In genomic region chr5:168941901-168942300, GRCh38 we compare ENCODE assay signal across 26 cellular contexts.
DNase-seq lines count a peak whose midpoint lies in the region; ATAC-seq, FAIRE-seq and TF ChIP-seq lines count a peak whose summit lies in the region.
"Had no signal": no experiment of that assay in that cellular context is flagged by ENCODE, and none has a peak within 500 bp of the region (broad histone marks: within the 10 kb centered on the region; RNA-seq: fewer than 3 reads in every experiment).

No MANE protein-coding gene starts in this region.

- H3K27ac ChIP-seq in A549 (no peak overlapping the region), H1 (ENCODE audit: low read depth, low read length) (no peak overlapping the region), upper lobe of right lung (no peak overlapping the region)
- H3K27ac ChIP-seq: GM23248, tibial nerve had no signal

- no peak overlapping the region for H2BK120ac ChIP-seq in H1 (replicated peaks; ENCODE audit: low read depth, low read length)

- 79% methylated on average over 2 of the region's 2 CpGs for WGBS in A549 (ENCODE audit: missing lambda C conversion rate)
- 94% methylated on average over 2 of the region's 2 CpGs; no CpG with 5 or more reads in 1 of the 2 experiments for WGBS in H1 (ENCODE audit: extremely low coverage in 1 of 2, insufficient coverage in 1 of 2, insufficient read length in 1 of 2, insufficient replicate concordance in 2 of 2, low coverage in 1 of 2, low lambda C conversion rate in 2 of 2, missing lambda C conversion rate in 1 of 2), 2 experiments

- TF ChIP-seq RAD21 in A549 (conservative IDR thresholded peaks at IDR 0.05 in 1 of 2, IDR thresholded peaks at IDR 0.05 in 1 of 2), result no peak
- no peak for TF ChIP-seq RAD21 in H1 (IDR thresholded peaks at IDR 0.05 in 1 of 2, conservative IDR thresholded peaks at IDR 0.05 in 1 of 2; ENCODE audit: low read depth in 2 of 2, low read length in 2 of 2)

- H3K4me3 ChIP-seq in A549 (no peak overlapping the region), HAP-1 (no peak overlapping the region), H1 (ENCODE audit: extremely low read depth in 1 of 4, insufficient read depth in 2 of 4, low read depth in 3 of 4, low read length in 4 of 4) (no peak overlapping the region), upper lobe of right lung (no peak overlapping the region)
- H3K4me3 ChIP-seq: GM23248, tibial nerve had no signal

- H4K20me1 ChIP-seq in H1 (replicated peaks in 1 of 2; ENCODE audit: control insufficient read depth in 1 of 2, insufficient read depth in 2 of 2, low read length in 2 of 2), result no peaks in the 10 kb centered on the region

- no peaks in the 10 kb centered on the region for H3K9me3 ChIP-seq in A549
- no peaks in the 10 kb centered on the region for H3K9me3 ChIP-seq in HAP-1
- no peaks in the 10 kb centered on the region for H3K9me3 ChIP-seq in H1 (ENCODE audit: insufficient read depth in 2 of 2, low read depth in 1 of 2, low read length in 1 of 2)
- no peaks in the 10 kb centered on the region for H3K9me3 ChIP-seq in upper lobe of right lung
- H3K9me3 ChIP-seq: tibial nerve had no signal

- H3K36me3 ChIP-seq in HAP-1 (replicated peaks) (no peaks in the 10 kb centered on the region), H1 (ENCODE audit: control insufficient read depth in 2 of 4, insufficient read depth in 4 of 4, low read length in 3 of 4) (no peaks in the 10 kb centered on the region), upper lobe of right lung (no peaks in the 10 kb centered on the region)
- H3K36me3 ChIP-seq: tibial nerve had no signal

- intact Hi-C loops in activated T-helper 1 cell treated with anti-CD3 and anti-CD28 coated beads, Interleukin-12 subunit alpha, Interleukin-12 subunit beta, Interleukin-2, Interleukin-4 antibody, amounts not matched to agents 30 ng/mL and 10 ng/mL and 1 ng/mL, durations not matched to agents 14 hours and 24 hours and 36 hours (cut with micrococcal nuclease), result loop anchor here (5.0 kb wide), 1 partner anchor 260 kb away; no protein-coding TSS in a partner anchor
- intact Hi-C loops in upper lobe of right lung (cut with DNase I), result no loop called here

- H3K4me2 ChIP-seq in A549 (no peak overlapping the region), H1 (ENCODE audit: insufficient read depth in 1 of 2, low read depth in 2 of 2, low read length in 2 of 2) (no peak overlapping the region)

- peaks cover 2% of the 10 kb centered on the region for H3K27me3 Mint-ChIP-seq in activated T-helper 1 cell treated with anti-CD3 and anti-CD28 coated beads, Interleukin-12 subunit alpha, Interleukin-12 subunit beta, Interleukin-2, Interleukin-4 antibody, amounts not matched to agents 30 ng/mL and 10 ng/mL and 1 ng/mL, durations not matched to agents 14 hours and 24 hours and 36 hours (ENCODE audit: insufficient read depth)
- H3K27me3 Mint-ChIP-seq: activated CD4-positive, alpha-beta T cell treated with anti-CD3 and anti-CD28 coated beads for 36 hours; B cell had no signal

- H3K18ac ChIP-seq in H1 (ENCODE audit: extremely low read depth, low read length), result no peak overlapping the region

- H2AFZ ChIP-seq in H1 (ENCODE audit: low read length), result 0 out of 2 replicates have a peak overlapping the region, but pooled peaks have one; percentile 18
- H2AFZ ChIP-seq: GM23248 had no signal

- H3K56ac ChIP-seq in H1 (replicated peaks; ENCODE audit: insufficient read length, low read depth, low read length), result no peak overlapping the region

- no peak overlapping the region for H4K5ac ChIP-seq in H1 (ENCODE audit: insufficient read length, low read depth, low read length)

- H3K4ac ChIP-seq in H1 (replicated peaks; ENCODE audit: insufficient read length, low read depth, low read length), result no peak overlapping the region

- H3K4me3 Mint-ChIP-seq in activated T-helper 1 cell treated with anti-CD3 and anti-CD28 coated beads, Interleukin-12 subunit alpha, Interleukin-12 subunit beta, Interleukin-2, Interleukin-4 antibody, amounts not matched to agents 30 ng/mL and 10 ng/mL and 1 ng/mL, durations not matched to agents 14 hours and 24 hours and 36 hours, result no peak overlapping the region
- H3K4me3 Mint-ChIP-seq: activated CD4-positive, alpha-beta T cell treated with anti-CD3 and anti-CD28 coated beads for 36 hours; activated naive CD4-positive, alpha-beta T cell treated with anti-CD3 and anti-CD28 coated beads, Interleukin-2, amount 50 U/mL, for 24 hours; activated T-cell treated with anti-CD3 and anti-CD28 coated beads, Interleukin-2, amount 50 U/mL, for 72 hours; B cell; dendritic cell treated with granulocyte-macrophage colony-stimulating factor and Interleukin-4, amounts not matched to agents 40 ng/mL and 50 ng/mL, for 4 days; naive thymus-derived CD4-positive, alpha-beta T cell; stimulated activated naive CD8-positive, alpha-beta T cell treated with anti-CD3 and anti-CD28 coated beads, Interleukin-15, Interleukin-2, amounts not matched to agents 100 ng/mL and 50 ng/mL, for 24 hours; T-cell had no signal

- no peak overlapping the region for H3K9ac ChIP-seq in H1 (replicated peaks in 1 of 4; ENCODE audit: extremely low read depth in 1 of 4, low read depth in 3 of 4, low read length in 3 of 4)
- H3K9ac ChIP-seq: GM23248 had no signal

- H3K27me3 ChIP-seq in HAP-1 (ENCODE audit: low read depth) (no peaks in the 10 kb centered on the region), H1 (replicated peaks in 1 of 4; ENCODE audit: control insufficient read depth in 3 of 4, extremely low read depth in 1 of 4, insufficient read depth in 3 of 4, low read length in 3 of 4) (no peaks in the 10 kb centered on the region), upper lobe of right lung (no peaks in the 10 kb centered on the region)
- H3K27me3 ChIP-seq: tibial nerve had no signal

- ATAC-seq in A549, result peak in 1 of 2 experiments; percentile 77; a peak in 3 of 6 replicates
- no peak for ATAC-seq in HG03432 (IDR thresholded peaks at IDR 0.05; ENCODE audit: unreplicated experiment)
- ATAC-seq in upper lobe of right lung, result no peak
- ATAC-seq: activated CD4-positive, alpha-beta T cell treated with anti-CD3 and anti-CD28 coated beads for 36 hours; activated T-cell treated with anti-CD3 and anti-CD28 coated beads, Interleukin-2, amount 50 U/mL, for 72 hours; left lobe of liver; naive thymus-derived CD4-positive, alpha-beta T cell; T-cell had no signal

- no peak overlapping the region for H3K14ac ChIP-seq in H1 (ENCODE audit: insufficient read length)

- peak in 1 of 2 experiments; percentile 22 for DNase-seq in A549 (ENCODE audit: low read depth in 1 of 2, low spot score in 1 of 2)
- DNase-seq in HAP-1 (ENCODE audit: low spot score in 2 of 2), result peak; percentile 24 to 75
- DNase-seq in NCI-H82 (lab: John Stamatoyannopoulos, UW), result peak; percentile 60
- no peak for DNase-seq in H1 (ENCODE audit: low read depth in 1 of 2, low spot score in 2 of 2)
- DNase-seq in NCI-H2227 (lab: John Stamatoyannopoulos, UW; ENCODE audit: unreplicated experiment), result no peak
- DNase-seq in activated T-helper 1 cell treated with anti-CD3 and anti-CD28 coated beads, Interleukin-12 subunit alpha, Interleukin-12 subunit beta, Interleukin-2, Interleukin-4 antibody, amounts not matched to agents 30 ng/mL and 10 ng/mL and 1 ng/mL, durations not matched to agents 14 hours and 24 hours and 36 hours (ENCODE audit: low spot score), result no peak
- DNase-seq in upper lobe of right lung, result no peak
- DNase-seq: activated CD4-positive, alpha-beta T cell treated with anti-CD3 and anti-CD28 coated beads for 36 hours; activated T-cell treated with anti-CD3 and anti-CD28 coated beads, Interleukin-2, amount 50 U/mL, for 72 hours; aorta; DMS79; glutamatergic neuron; GM23248; naive thymus-derived CD4-positive, alpha-beta T cell; NCI-H1417 treated with DMSO at 0.1 percent for 48 hours; NCI-H526; T-cell had no signal

- H2BK12ac ChIP-seq in H1 (ENCODE audit: low read depth, low read length), result no peak overlapping the region

- no peak overlapping the region for H2AK5ac ChIP-seq in H1 (ENCODE audit: low read depth, low read length)

- H2BK20ac ChIP-seq in H1 (ENCODE audit: low read length), result no peak overlapping the region

- POLR2A ChIA-PET in A549 (lab: Yijun Ruan, JAX) (no interaction called here), H1 (lab: Charles Lee; ENCODE audit: partially characterized antibody) (no interaction called here)

- in situ Hi-C loops in HAP-1 (cut with MboI; ENCODE audit: low sequenced_read_pairs), result loop anchor here (10.0 kb wide), 1 partner anchor 197 kb away; no protein-coding TSS in a partner anchor

- no peak for TF ChIP-seq CTCF in A549 (IDR thresholded peaks at IDR 0.05)
- no peak for TF ChIP-seq CTCF in H1 (IDR thresholded peaks at IDR 0.05; ENCODE audit: control extremely low read depth in 1 of 3, insufficient read depth in 1 of 3, low read depth in 1 of 3, low read length in 3 of 3)
- TF ChIP-seq CTCF in upper lobe of right lung (IDR thresholded peaks at IDR 0.05), result no peak

- no peaks in the 10 kb centered on the region for H3K36me3 Mint-ChIP-seq in activated T-helper 1 cell treated with anti-CD3 and anti-CD28 coated beads, Interleukin-12 subunit alpha, Interleukin-12 subunit beta, Interleukin-2, Interleukin-4 antibody, amounts not matched to agents 30 ng/mL and 10 ng/mL and 1 ng/mL, durations not matched to agents 14 hours and 24 hours and 36 hours (ENCODE audit: low read depth)
- H3K36me3 Mint-ChIP-seq: activated naive CD4-positive, alpha-beta T cell treated with anti-CD3 and anti-CD28 coated beads, Interleukin-2, amount 50 U/mL, for 24 hours; naive thymus-derived CD4-positive, alpha-beta T cell; T-cell had no signal

- H2BK15ac ChIP-seq in H1 (ENCODE audit: low read length), result no peak overlapping the region

- no peak overlapping the region for H2BK5ac ChIP-seq in H1 (ENCODE audit: low read depth, low read length)

- H3K79me1 ChIP-seq in H1 (ENCODE audit: low read depth, low read length), result no peaks in the 10 kb centered on the region

- CTCF ChIA-PET in A549 (lab: Yijun Ruan, JAX), result interaction anchor here (0.9 to 1.9 kb wide), 5 partner anchors 8 to 607 kb away, joined by 3 to 5 read pairs (median 3); no protein-coding TSS in a partner anchor
- CTCF ChIA-PET in H1 (lab: Charles Lee; ENCODE audit: partially characterized antibody), result interaction anchor here (0.7 to 0.9 kb wide), 5 partner anchors 13 to 261 kb away, joined by 3 read pairs; no protein-coding TSS in a partner anchor

- no peak overlapping the region for H4K91ac ChIP-seq in H1 (replicated peaks; ENCODE audit: insufficient read length, low read length)

- H3K9me3 Mint-ChIP-seq in activated T-helper 1 cell treated with anti-CD3 and anti-CD28 coated beads, Interleukin-12 subunit alpha, Interleukin-12 subunit beta, Interleukin-2, Interleukin-4 antibody, amounts not matched to agents 30 ng/mL and 10 ng/mL and 1 ng/mL, durations not matched to agents 14 hours and 24 hours and 36 hours, result no peaks in the 10 kb centered on the region
- H3K9me3 Mint-ChIP-seq: activated naive CD4-positive, alpha-beta T cell treated with anti-CD3 and anti-CD28 coated beads, Interleukin-2, amount 50 U/mL, for 24 hours; activated T-cell treated with anti-CD3 and anti-CD28 coated beads, Interleukin-2, amount 50 U/mL, for 72 hours; dendritic cell treated with granulocyte-macrophage colony-stimulating factor and Interleukin-4, amounts not matched to agents 40 ng/mL and 50 ng/mL, for 4 days; stimulated activated naive CD8-positive, alpha-beta T cell treated with anti-CD3 and anti-CD28 coated beads, Interleukin-15, Interleukin-2, amounts not matched to agents 100 ng/mL and 50 ng/mL, for 24 hours; T-cell had no signal

- no peak overlapping the region for H4K8ac ChIP-seq in H1 (ENCODE audit: extremely low read depth, insufficient read depth, low read length)

- H3K4me1 ChIP-seq in A549, result no peaks in the 10 kb centered on the region
- peaks cover 50% of the 10 kb centered on the region for H3K4me1 ChIP-seq in HAP-1
- peaks cover 0 to 2% (median under 1%) of the 10 kb centered on the region in 4 experiments; a peak in 3 of 7 replicates for H3K4me1 ChIP-seq in H1 (replicated peaks in 1 of 4; ENCODE audit: control insufficient read depth in 3 of 4, insufficient read depth in 4 of 4, low read length in 3 of 4)
- no peaks in the 10 kb centered on the region for H3K4me1 ChIP-seq in upper lobe of right lung
- H3K4me1 ChIP-seq: tibial nerve had no signal

- no peaks in the 10 kb centered on the region for H3K79me2 ChIP-seq in H1 (ENCODE audit: control insufficient read depth in 1 of 2, insufficient read depth in 2 of 2, low read length in 2 of 2)

- no peak overlapping the region for H3K23ac ChIP-seq in H1 (ENCODE audit: insufficient read length)

- H3K27ac Mint-ChIP-seq in activated T-helper 1 cell treated with anti-CD3 and anti-CD28 coated beads, Interleukin-12 subunit alpha, Interleukin-12 subunit beta, Interleukin-2, Interleukin-4 antibody, amounts not matched to agents 30 ng/mL and 10 ng/mL and 1 ng/mL, durations not matched to agents 14 hours and 24 hours and 36 hours, result no peak overlapping the region
- H3K27ac Mint-ChIP-seq: activated CD4-positive, alpha-beta T cell treated with anti-CD3 and anti-CD28 coated beads for 36 hours; activated naive CD4-positive, alpha-beta T cell treated with anti-CD3 and anti-CD28 coated beads, Interleukin-2, amount 50 U/mL, for 24 hours; activated T-cell treated with anti-CD3 and anti-CD28 coated beads, Interleukin-2, amount 50 U/mL, for 72 hours; B cell; naive thymus-derived CD4-positive, alpha-beta T cell; stimulated activated naive CD8-positive, alpha-beta T cell treated with anti-CD3 and anti-CD28 coated beads, Interleukin-15, Interleukin-2, amounts not matched to agents 100 ng/mL and 50 ng/mL, for 24 hours; T-cell had no signal

- no peak for TF ChIP-seq EP300 in A549 (IDR thresholded peaks at IDR 0.05)
- TF ChIP-seq EP300 in H1 (IDR thresholded peaks at IDR 0.05; ENCODE audit: borderline replicate concordance in 1 of 2, low read depth in 2 of 2, low read length in 2 of 2), result no peak

- no peaks in the 10 kb centered on the region for H3K23me2 ChIP-seq in H1 (ENCODE audit: low read depth, low read length)

- no peak for FAIRE-seq in A549 (lab: Jason Lieb, UNC)
- FAIRE-seq in H1 (lab: Jason Lieb, UNC), result no peak
- FAIRE-seq: A204.1, TTC549 had no signal

- no peaks in the 10 kb centered on the region for H3K4me1 Mint-ChIP-seq in activated T-helper 1 cell treated with anti-CD3 and anti-CD28 coated beads, Interleukin-12 subunit alpha, Interleukin-12 subunit beta, Interleukin-2, Interleukin-4 antibody, amounts not matched to agents 30 ng/mL and 10 ng/mL and 1 ng/mL, durations not matched to agents 14 hours and 24 hours and 36 hours (ENCODE audit: low read depth)
- H3K4me1 Mint-ChIP-seq: activated naive CD4-positive, alpha-beta T cell treated with anti-CD3 and anti-CD28 coated beads, Interleukin-2, amount 50 U/mL, for 24 hours; B cell; T-cell had no signal

- no peak for TF ChIP-seq POLR2A in A549 (IDR thresholded peaks at IDR 0.05; ENCODE audit: low read length)
- no peak for TF ChIP-seq POLR2A in H1 (IDR thresholded peaks at IDR 0.05; ENCODE audit: control extremely low read depth in 1 of 2, low read depth in 2 of 2, low read length in 2 of 2)

Comparison
In these comparisons a context has a peak if more than half of its experiments do, and no peak if none do; other contexts are left out.
1. DNase-seq: peak in HAP-1 (2 of 2) and NCI-H82 (single experiment); none in H1 (0 of 2), NCI-H2227 (single experiment), activated T-helper 1 cell treated with anti-CD3 and anti-CD28 coated beads, Interleukin-12 subunit alpha, Interleukin-12 subunit beta, Interleukin-2, Interleukin-4 antibody, amounts not matched to agents 30 ng/mL and 10 ng/mL and 1 ng/mL, durations not matched to agents 14 hours and 24 hours and 36 hours (single experiment) and upper lobe of right lung (single experiment).
2. Of the 18 proteins assayed by ChIP-seq in both H1 and A549: peak only in H1: none; only in A549: none; in both: USF2; in neither: 17.